2 cellular contexts compared by ENCODE assay signal in genomic region chr2:62254424-62255266, GRCh38.
TF ChIP-seq lines count a peak whose summit lies in the region.

No MANE protein-coding gene starts in this region.

TF ChIP-seq in HEK293, 187 proteins besides CTCF, POLR2A, EP300 and RAD21 (continued from another document):
- TF ChIP-seq ZNF324 (tag by site-specific recombination; IDR thresholded peaks at IDR 0.05) (no peak), PRDM10 (tag by site-specific recombination; IDR thresholded peaks at IDR 0.05) (peak; percentile 45; the same call in 1 of the 2 replicates)

TF ChIP-seq in GM12878, 131 proteins besides CTCF, POLR2A, EP300 and RAD21 (continued from another document):
- TF ChIP-seq ZNF384 (IDR thresholded peaks at IDR 0.05; ENCODE audit: borderline replicate concordance, low read depth, low read length) (no peak), ATF2 (IDR thresholded peaks at IDR 0.05; ENCODE audit: low read length) (no peak), TBL1XR1 (IDR thresholded peaks at IDR 0.05; ENCODE audit: low read depth, low read length) (no peak), PBX3 (IDR thresholded peaks at IDR 0.05; ENCODE audit: insufficient replicate concordance, low read depth, low read length) (no peak)
